1 cellular context compared by ENCODE assay signal in the genomic region with DNA sequence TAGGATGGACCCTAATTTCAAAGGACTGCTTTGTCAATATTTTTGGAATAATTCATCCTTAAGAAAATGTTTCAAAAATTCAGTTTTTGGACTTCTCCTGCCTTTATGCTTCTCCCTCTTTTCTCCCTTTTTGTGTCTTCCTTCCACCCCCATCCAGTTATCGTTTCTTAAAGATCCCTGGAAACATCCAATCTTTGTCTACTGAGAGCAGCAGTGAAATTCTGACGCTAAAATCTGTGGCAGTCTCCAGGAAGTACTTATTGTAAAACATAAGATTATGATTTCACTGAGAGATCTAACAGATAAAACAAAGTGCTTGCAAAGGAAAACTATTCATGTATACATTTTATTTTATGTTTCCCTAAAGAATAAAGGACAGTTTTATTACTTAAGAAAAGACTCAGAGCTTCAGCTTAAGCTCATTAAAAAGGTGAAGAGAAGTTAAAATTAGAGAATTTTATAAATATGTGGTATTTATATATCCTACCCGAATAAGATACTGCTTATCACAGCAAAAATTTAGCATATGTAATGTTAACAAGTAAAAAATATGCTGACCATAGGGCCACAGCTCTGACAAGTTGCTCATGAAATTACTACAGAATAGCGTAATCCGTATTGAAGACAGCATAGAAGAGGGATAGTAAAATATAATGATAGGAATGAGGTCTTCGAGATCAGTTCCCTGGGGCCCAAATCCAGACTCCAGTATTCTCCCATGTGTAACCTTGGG.
TF ChIP-seq lines count a peak whose summit lies in the region.

No MANE protein-coding gene starts in this region.

TF ChIP-seq in IMR-90, 13 proteins besides CTCF, POLR2A, EP300 and RAD21:
- no peak for TF ChIP-seq SMC3 (IDR thresholded peaks at IDR 0.05; ENCODE audit: low read depth, low read length)
- TF ChIP-seq MAFK (IDR thresholded peaks at IDR 0.05; ENCODE audit: low read depth, low read length), result peak; percentile 76
